In the genomic region with DNA sequence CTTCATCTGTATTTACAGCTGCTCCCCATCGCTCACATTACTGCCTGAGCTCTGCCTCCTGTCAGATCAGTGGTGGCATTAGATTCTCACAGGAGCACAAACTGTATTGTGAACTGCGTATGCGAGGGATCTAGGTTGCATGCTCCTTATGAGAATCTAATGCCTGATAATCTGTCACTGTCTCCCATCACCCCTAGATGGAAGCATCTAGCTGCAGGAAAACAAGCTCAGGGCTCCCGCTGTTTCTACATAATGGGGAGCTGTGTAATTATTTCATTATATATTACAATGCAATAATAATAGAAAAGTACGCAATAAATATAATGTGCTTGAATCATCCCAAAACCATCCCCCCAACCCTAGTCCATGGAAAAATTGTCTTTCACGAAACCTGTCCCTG, we compare ENCODE assay signal across 8 cellular contexts. TPM values are rescaled to one million over a fixed set of nuclear protein-coding genes. Genes with fewer than 3 reads are reported as not detected.
DNase-seq lines count a peak whose midpoint lies in the region; ATAC-seq, FAIRE-seq and TF ChIP-seq lines count a peak whose summit lies in the region.
"Not testable (repeated sequence)": the region's sequence is repeated elsewhere in the genome, so short reads cannot be mapped to it uniquely, and the experiment has no call there.

No MANE protein-coding gene starts in this region.

- TF ChIP-seq RAD21 in GM12878 (IDR thresholded peaks at IDR 0.05; ENCODE audit: insufficient read depth, low read depth, low read length) = peak; percentile 30; the same call in 1 of the 2 replicates
- not testable (repeated sequence) for TF ChIP-seq RAD21 in HepG2 (CRISPR knock-in tag; IDR thresholded peaks at IDR 0.05)

- TF ChIP-seq CTCF in AG09309 (IDR thresholded peaks at IDR 0.05; ENCODE audit: control insufficient read depth, insufficient read depth, low read depth, low read length, missing control alignments) (peak; percentile 21), GM12878 (IDR thresholded peaks at IDR 0.05 in 2 of 3, conservative IDR thresholded peaks at IDR 0.05 in 1 of 3; ENCODE audit: control insufficient read depth in 2 of 3, extremely low read depth in 1 of 3, insufficient read depth in 1 of 3, low read depth in 3 of 3, low read length in 3 of 3) (peak in 1 of 3 experiments; percentile 4; a peak in 1 of 6 replicates), HepG2 (CRISPR knock-in tag; IDR thresholded peaks at IDR 0.05) (peak; percentile 55), smooth muscle cell (IDR thresholded peaks at IDR 0.05; ENCODE audit: borderline replicate concordance, insufficient read depth, poor library complexity, severe bottlenecking) (peak; percentile 4)

- in situ Hi-C loops in GM12878 (cut with MboI) = loop anchor here (25.0 kb wide), 1 partner anchor 1521 kb away; the partner anchor contains the start of gene PEBP1
- in situ Hi-C loops in HepG2 (cut with HindIII; ENCODE audit: extremely low pct_ligation_motif_present, low pct_unique_long_range_greater_than_20kb) = not testable (repeated sequence)

- not testable (repeated sequence) for ATAC-seq in GM12878, HepG2

- CTCF ChIA-PET in GM12878 (lab: Yijun Ruan, JAX) (interaction anchor here (0.6 to 2.5 kb wide), 12 partner anchors 9 to 245 kb away, joined by 3 to 23 read pairs (median 7); partner anchors contain the start of gene PRKAB1), HepG2 (lab: Yijun Ruan, JAX; ENCODE audit: low intra/inter-chr PET ratio, low total read pairs) (interaction anchor here (2.8 kb wide), 1 partner anchor 122 kb away, joined by 10 read pairs; no protein-coding TSS in a partner anchor)

- H3K36me3 ChIP-seq in GM12878 (ENCODE audit: control insufficient read depth in 2 of 2, insufficient read depth in 2 of 2, low read length in 1 of 2); HepG2 (replicated peaks in 1 of 2; ENCODE audit: control insufficient read depth in 1 of 2, insufficient read depth in 2 of 2, low read length in 2 of 2); smooth muscle cell (ENCODE audit: low read depth): not testable (repeated sequence)

- not testable (repeated sequence) for H3K4me1 ChIP-seq in GM12878 (ENCODE audit: control insufficient read depth, insufficient read depth, low read length); HepG2 (ENCODE audit: insufficient read depth, low read length); smooth muscle cell (ENCODE audit: low read depth)

- not testable (repeated sequence) for H3K27ac ChIP-seq in GM12878 (ENCODE audit: control insufficient read depth, insufficient read depth); HepG2 (ENCODE audit: extremely low read length, insufficient read depth, low read length); smooth muscle cell (ENCODE audit: low read depth)

- not testable (repeated sequence) for BruUV-seq in GM12878 (replicated peaks; lab: Mats Ljungman, UMichigan); HepG2 (replicated peaks; lab: Mats Ljungman, UMichigan)

- RAD21 ChIA-PET in GM12878 (lab: Charles Lee; ENCODE audit: unreplicated experiment) = interaction anchor here (1.0 to 1.7 kb wide), 5 partner anchors 9 to 244 kb away, joined by 3 to 5 read pairs (median 3); partner anchors contain the start of gene PRKAB1

- 88% methylated on average over 6 of the region's 6 CpGs for WGBS in GM12878 (ENCODE audit: insufficient coverage, insufficient replicate concordance, low lambda C conversion rate, missing lambda C conversion rate)
- 64% methylated on average over 6 of the region's 6 CpGs for WGBS in HepG2 (ENCODE audit: low lambda C conversion rate)
- WGBS in smooth muscle cell (ENCODE audit: low lambda C conversion rate) = 89% methylated on average over 6 of the region's 6 CpGs

- SMC1A ChIA-PET in GM12878 (lab: Charles Lee; ENCODE audit: uncharacterized antibody, unreplicated experiment) = interaction anchor here (0.6 to 1.3 kb wide), 4 partner anchors 9 to 244 kb away, joined by 3 to 9 read pairs (median 5); no protein-coding TSS in a partner anchor

- H3K27me3 ChIP-seq in GM12878 (replicated peaks in 1 of 2; ENCODE audit: control insufficient read depth in 2 of 2, insufficient read depth in 2 of 2, low read length in 1 of 2); HepG2 (ENCODE audit: control insufficient read depth in 1 of 2, insufficient read depth in 2 of 2, low read length in 2 of 2): not testable (repeated sequence)
- H3K27me3 ChIP-seq in smooth muscle cell (ENCODE audit: low read depth) = peaks cover 15% of the 10 kb centered on the region

- not testable (repeated sequence) for H4K20me1 ChIP-seq in GM12878 (ENCODE audit: control insufficient read depth, insufficient read depth); HepG2 (ENCODE audit: insufficient read depth, low read length); smooth muscle cell (ENCODE audit: low read depth)

- not testable (repeated sequence) for H3K79me2 ChIP-seq in GM12878 (ENCODE audit: control insufficient read depth, insufficient read depth, low read length); HepG2 (ENCODE audit: insufficient read depth, low read length); smooth muscle cell (ENCODE audit: low read depth)

- intact Hi-C loops in GM12878 (cut with micrococcal nuclease; ENCODE audit: unreplicated experiment); HepG2 (cut with micrococcal nuclease; ENCODE audit: unreplicated experiment): not testable (repeated sequence)

- POLR2A ChIA-PET in GM12878 (lab: Charles Lee); HepG2 (lab: Yijun Ruan, JAX): not testable (repeated sequence)

- H3K9me3 ChIP-seq in GM12878 (replicated peaks; ENCODE audit: control insufficient read depth, insufficient read depth, low read length); HepG2 (ENCODE audit: low read length); smooth muscle cell (replicated peaks; ENCODE audit: low read depth): not testable (repeated sequence)

- not testable (repeated sequence) for H2AFZ ChIP-seq in GM12878 (ENCODE audit: control insufficient read depth, low read depth, low read length); HepG2 (ENCODE audit: low read length); smooth muscle cell (ENCODE audit: low read depth)

- not testable (repeated sequence) for H3K9ac ChIP-seq in GM12878 (ENCODE audit: control insufficient read depth, insufficient read depth, low read length); HepG2 (ENCODE audit: insufficient read depth, low read depth, low read length); smooth muscle cell (ENCODE audit: low read depth)

- not testable (repeated sequence) for H3F3A ChIP-seq in smooth muscle cell (ENCODE audit: low read depth)

- TF ChIP-seq POLR2A in GM12878 (IDR thresholded peaks at IDR 0.05; ENCODE audit: low read depth, low read length); HepG2 (IDR thresholded peaks at IDR 0.05; ENCODE audit: insufficient read depth in 1 of 2, low read depth in 2 of 2, low read length in 2 of 2): not testable (repeated sequence)

- H3K4me3 ChIP-seq in AG09309 (ENCODE audit: control insufficient read depth, low read depth, low read length); GM12878; HepG2 (replicated peaks in 1 of 3; ENCODE audit: insufficient read depth in 1 of 3, low read depth in 2 of 3, low read length in 3 of 3); smooth muscle cell: not testable (repeated sequence)

- FAIRE-seq in GM12878 (lab: Jason Lieb, UNC); HepG2 (lab: Jason Lieb, UNC): not testable (repeated sequence)

- DNase-seq in AG09309 (ENCODE audit: low read depth); GM12878 (ENCODE audit: low read depth, low spot score); HepG2 (ENCODE audit: low spot score); smooth muscle cell (lab: John Stamatoyannopoulos, UW; ENCODE audit: unreplicated experiment): not testable (repeated sequence)
- DNase-seq in GF-D8 (lab: John Stamatoyannopoulos, UW) (peak; percentile 2), NCI-H146 (lab: John Stamatoyannopoulos, UW) (peak; percentile 34), OCI-M1 (lab: John Stamatoyannopoulos, UW) (peak; percentile 4), dermis blood vessel endothelial cell (peak; percentile 51)

- not testable (repeated sequence) for TF ChIP-seq EP300 in GM12878 (IDR thresholded peaks at IDR 0.05; ENCODE audit: borderline replicate concordance in 1 of 2, control insufficient read depth in 1 of 2, low read depth in 2 of 2, low read length in 2 of 2); HepG2 (IDR thresholded peaks at IDR 0.05; ENCODE audit: low read depth in 2 of 2, low read length in 2 of 2); HepG2 (CRISPR knock-in tag; IDR thresholded peaks at IDR 0.05; ENCODE audit: borderline replicate concordance)

- H3K4me2 ChIP-seq in GM12878 (ENCODE audit: control insufficient read depth, insufficient read depth); HepG2 (ENCODE audit: low read depth, low read length); smooth muscle cell: not testable (repeated sequence)

RNA-seq across cellular contexts. Expression of gene PRKAB1, which starts 9.8 kb away (rescaled TPM):
- 65.6 and 71.3 TPM in 2 replicates for total RNA-seq in GM12878 (2013; cell fraction: nucleolus; rRNA removed)
- total RNA-seq in GM12878 (2014; rRNA removed) (37.4 and 39.6 TPM in 2 replicates), GM12878 (2014; rRNA removed; fragmentation: Illumina TruSeq; extraction: Trizol) (32.2 and 32.3 TPM in 2 replicates), GM12878 (2021) (49.9 and 51.1 TPM in 2 replicates), dermis blood vessel endothelial cell (19.9 and 23.0 TPM in 2 replicates), HepG2 (2016; rRNA removed; fragmentation: Illumina TruSeq; extraction: Trizol) (25.4 and 28.4 TPM in 2 replicates), smooth muscle cell (17.3 and 24.7 TPM in 2 replicates)
- 57.0 TPM for polyA plus RNA-seq in GM12878 (2011; ENCODE audit: low read depth)
- polyA plus RNA-seq in GM12878 (2011; rRNA removed) (45.6 and 73.9 TPM in 2 replicates), GM12878 (2014; fragmentation: Illumina TruSeq; extraction: Trizol) (54.9 and 58.8 TPM in 2 replicates), GM12878 (2014; fragmentation: Nextera tagmentation; extraction: Ambion mirVana) (10 to 100 TPM; 24.6 to 28.8 TPM), GM12878 (2014; rRNA removed) (51.4 and 53.5 TPM in 2 replicates), GM12878 (2016; fragmentation: Nextera tagmentation; extraction: Ambion mirVana) (10 to 100 TPM; 73.6 to 85.0 TPM), HepG2 (2011; rRNA removed) (35.5 and 36.0 TPM in 2 replicates), smooth muscle cell (26.0 and 26.3 TPM in 2 replicates)
- 58.9 and 66.9 TPM in 2 replicates for polyA plus RNA-seq in GM12878 (2011; cell fraction: cytosol; rRNA removed)
- polyA plus RNA-seq in GM12878 (2011; cell fraction: nucleus; rRNA removed) = 93.5 and 94.4 TPM in 2 replicates
- 35.4 and 37.1 TPM in 2 replicates for polyA plus RNA-seq in GM12878 (2012)
- polyA minus RNA-seq in GM12878 (2011; rRNA and poly(A)+ RNA removed) = 48.6 and 51.9 TPM in 2 replicates
- polyA minus RNA-seq in GM12878 (2011; cell fraction: cytosol; rRNA and poly(A)+ RNA removed) = 29.2 and 30.6 TPM in 2 replicates
- polyA minus RNA-seq in GM12878 (2011; cell fraction: nucleus; rRNA and poly(A)+ RNA removed) = 41.6 and 66.5 TPM in 2 replicates
- 7.2 and 8.3 TPM in 2 replicates for total RNA-seq in HepG2 (2016; cell fraction: cytosol; rRNA removed; fragmentation: Illumina TruSeq; extraction: Trizol; ENCODE audit: low read depth)
- 24.7 and 27.3 TPM in 2 replicates for total RNA-seq in HepG2 (2016; cell fraction: insoluble cytoplasmic fraction; rRNA removed; fragmentation: Illumina TruSeq; extraction: Trizol)
- total RNA-seq in HepG2 (2016; cell fraction: membrane; rRNA removed; fragmentation: Illumina TruSeq; extraction: Trizol) = 22.4 and 23.1 TPM in 2 replicates
- 28.4 and 31.7 TPM in 2 replicates for total RNA-seq in HepG2 (2016; cell fraction: nucleus; rRNA removed; fragmentation: Illumina TruSeq; extraction: Trizol)
- polyA plus RNA-seq in HepG2 (2011; cell fraction: cytosol; rRNA removed) = 18.2 and 22.4 TPM in 2 replicates
- 37.3 and 45.3 TPM in 2 replicates for polyA plus RNA-seq in HepG2 (2011; cell fraction: nucleus; rRNA removed)
- 24.3 and 27.4 TPM in 2 replicates for polyA plus RNA-seq in HepG2 (2012)
- polyA plus RNA-seq in HepG2 (2016; cell fraction: cytosol; fragmentation: Illumina TruSeq; extraction: Trizol; ENCODE audit: low read depth) = 7.7 and 7.9 TPM in 2 replicates
- polyA plus RNA-seq in HepG2 (2016; cell fraction: insoluble cytoplasmic fraction; fragmentation: Illumina TruSeq; extraction: Trizol; ENCODE audit: low read depth) = 29.5 and 33.6 TPM in 2 replicates
- polyA plus RNA-seq in HepG2 (2016; cell fraction: membrane; fragmentation: Illumina TruSeq; extraction: Trizol; ENCODE audit: low read depth) = 15.0 and 16.9 TPM in 2 replicates
- polyA plus RNA-seq in HepG2 (2016; cell fraction: nucleus; fragmentation: Illumina TruSeq; extraction: Trizol; ENCODE audit: insufficient read depth, low read depth) = 46.1 and 56.3 TPM in 2 replicates
- 29.1 and 36.9 TPM in 2 replicates for polyA minus RNA-seq in HepG2 (2011; rRNA and poly(A)+ RNA removed; ENCODE audit: low replicate concordance)
- polyA minus RNA-seq in HepG2 (2011; cell fraction: cytosol; rRNA and poly(A)+ RNA removed) = 16.0 and 23.4 TPM in 2 replicates
- 36.9 and 50.9 TPM in 2 replicates for polyA minus RNA-seq in HepG2 (2011; cell fraction: nucleus; rRNA and poly(A)+ RNA removed)
